ENCODE assay signal across 15 cellular contexts in genomic region chr6:139278190-139278589, GRCh38. TPM values are rescaled to one million over a fixed set of nuclear protein-coding genes. Genes with fewer than 3 reads are reported as not detected.
DNase-seq lines count a peak whose midpoint lies in the region; ATAC-seq and TF ChIP-seq lines count a peak whose summit lies in the region.
"Had no signal": no experiment of that assay in that cellular context is flagged by ENCODE, and none has a peak within 500 bp of the region (broad histone marks: within the 10 kb centered on the region; RNA-seq: fewer than 3 reads in every experiment).

No MANE protein-coding gene starts in this region.

- no peaks in the 10 kb centered on the region for H3K9me3 ChIP-seq in OCI-LY7 (ENCODE audit: low read length)
- H3K9me3 ChIP-seq in neuronal stem cell (replicated peaks in 1 of 2; ENCODE audit: control insufficient read depth in 2 of 2, insufficient read depth in 1 of 2, low read depth in 1 of 2, low read length in 2 of 2), result no peaks in the 10 kb centered on the region

- no TSS peak for BruUV-seq in OCI-LY7 (replicated peaks; lab: Mats Ljungman, UMichigan)

- H3K4ac ChIP-seq in neuronal stem cell (ENCODE audit: low read length), result no peak overlapping the region

- H4K20me1 ChIP-seq in OCI-LY7 (ENCODE audit: insufficient read depth, low read length), result no peaks in the 10 kb centered on the region

- no peak overlapping the region for H2BK120ac ChIP-seq in neuronal stem cell (ENCODE audit: low read depth, low read length)

- peaks cover 89% of the 10 kb centered on the region for H3K4me1 ChIP-seq in OCI-LY7 (ENCODE audit: insufficient read depth, low read length, poor library complexity, severe bottlenecking)
- H3K4me1 ChIP-seq in neuronal stem cell (ENCODE audit: control insufficient read depth in 2 of 2, insufficient read depth in 1 of 2, low read depth in 1 of 2, low read length in 2 of 2), result no peaks in the 10 kb centered on the region

- H3K27ac ChIP-seq in OCI-LY7 (ENCODE audit: low read depth, low read length, poor library complexity, severe bottlenecking) (peak overlapping the region; percentile 89), neuronal stem cell (replicated peaks; ENCODE audit: low read length) (no peak overlapping the region), coronary artery (peak overlapping the region in 1 of 2 donors; percentile 0)

- ATAC-seq in left cardiac atrium (peak; percentile 82 to 96), HG03432 (IDR thresholded peaks at IDR 0.05; ENCODE audit: unreplicated experiment) (no peak)
- ATAC-seq: esophagus mucosa had no signal

- H2BK12ac ChIP-seq in neuronal stem cell (ENCODE audit: low read length), result no peak overlapping the region

- no peaks in the 10 kb centered on the region for H3K27me3 ChIP-seq in neuronal stem cell (ENCODE audit: control insufficient read depth in 3 of 3, insufficient read depth in 3 of 3, low read depth in 1 of 3, low read length in 3 of 3)

- peak overlapping the region; percentile 96 for H3K4me2 ChIP-seq in OCI-LY7 (ENCODE audit: low read length)
- H3K4me2 ChIP-seq in neuronal stem cell (ENCODE audit: insufficient read depth, low read length, poor library complexity, severe bottlenecking), result no peak overlapping the region

- no peak overlapping the region for H3K23ac ChIP-seq in neuronal stem cell (ENCODE audit: low read depth, low read length, poor library complexity)

- peaks cover 71% of the 10 kb centered on the region for H3K79me2 ChIP-seq in OCI-LY7 (ENCODE audit: insufficient read depth, low read depth, low read length)

- no peak overlapping the region for H3K18ac ChIP-seq in neuronal stem cell (ENCODE audit: low read length)

- POLR2A ChIA-PET in OCI-LY7 (lab: Charles Lee), result interaction anchor here (0.5 to 3.9 kb wide), 13 partner anchors 9 to 148 kb away, joined by 3 to 32 read pairs (median 4); no protein-coding TSS in a partner anchor

- intact Hi-C loops in OCI-LY7 (cut with micrococcal nuclease; ENCODE audit: unreplicated experiment) (loop anchor here (2.0 to 5.0 kb wide), 2 partner anchors 87 to 291 kb away; partner anchors contain the start of gene REPS1), left cardiac atrium (cut with DNase I) (no loop called here)

- no peak overlapping the region for H2BK15ac ChIP-seq in neuronal stem cell (ENCODE audit: low read length)

- H4K8ac ChIP-seq in neuronal stem cell (ENCODE audit: low read depth, low read length), result no peak overlapping the region

- H3K9me2 ChIP-seq in OCI-LY7 (ENCODE audit: insufficient read depth, low read length), result no peaks in the 10 kb centered on the region

- H2AFZ ChIP-seq in OCI-LY7 (ENCODE audit: low read length) (no peak overlapping the region; the same call in 1 of the 2 replicates), neuronal stem cell (ENCODE audit: low read length) (no peak overlapping the region)

- no CpG with 5 or more reads among the region's 2 CpGs for WGBS in neuronal stem cell (ENCODE audit: extremely low coverage in 2 of 2, insufficient read length in 2 of 2, insufficient replicate concordance in 1 of 2), 2 donors

- DNase-seq in GM03348 (ENCODE audit: low spot score) (peak; percentile 9), OCI-LY7 (ENCODE audit: low spot score) (no peak), left cardiac atrium (peak; percentile 53), neuronal stem cell (ENCODE audit: low spot score) (no peak), coronary artery (ENCODE audit: low spot score) (no peak), NCI-H1105 (lab: John Stamatoyannopoulos, UW) (no peak), activated gamma-delta T cell treated with Interleukin-2 at 50 U/mL for 16 hours (no peak)
- DNase-seq: activated CD4-positive, alpha-beta T cell treated with anti-CD3 and anti-CD28 coated beads for 4 hours; activated naive CD4-positive, alpha-beta T cell treated with anti-CD3 and anti-CD28 coated beads, Interleukin-2, amount 10 ng/mL, durations not matched to agents 7 days and 5 days; NCI-H1092; NCI-H2171 treated with DMSO at 0.1 percent for 48 hours; T-helper 2 cell had no signal

- H2AK5ac ChIP-seq in neuronal stem cell (ENCODE audit: low read depth, low read length), result peak overlapping the region; percentile 68

- no peak overlapping the region for H2BK5ac ChIP-seq in neuronal stem cell (ENCODE audit: low read length)

- H3K4me3 ChIP-seq in OCI-LY7 (ENCODE audit: low read depth, low read length, poor library complexity, severe bottlenecking), result no peak overlapping the region
- H3K4me3 ChIP-seq in neuronal stem cell (ENCODE audit: low read length in 2 of 2), result no peak overlapping the region
- H3K4me3 ChIP-seq in coronary artery, result no peak overlapping the region

- no peak overlapping the region for H4K91ac ChIP-seq in neuronal stem cell (ENCODE audit: low read depth, low read length, poor library complexity)

- no peaks in the 10 kb centered on the region for H3K36me3 ChIP-seq in OCI-LY7 (ENCODE audit: insufficient read depth, low read length)
- H3K36me3 ChIP-seq in neuronal stem cell (replicated peaks in 1 of 2; ENCODE audit: control insufficient read depth in 2 of 2, insufficient read depth in 2 of 2, low read length in 2 of 2), result no peaks in the 10 kb centered on the region

- H3K14ac ChIP-seq in neuronal stem cell (ENCODE audit: low read length), result no peak overlapping the region

- H3K79me1 ChIP-seq in neuronal stem cell (ENCODE audit: low read depth, low read length), result no peaks in the 10 kb centered on the region

- TF ChIP-seq CTCF in OCI-LY7 (conservative IDR thresholded peaks at IDR 0.05; ENCODE audit: low read length), result no peak
- TF ChIP-seq CTCF in coronary artery (IDR thresholded peaks at IDR 0.05), result no peak

- CTCF ChIA-PET in OCI-LY7 (lab: Charles Lee; ENCODE audit: unreplicated experiment), result interaction anchor here (1.8 kb wide), 1 partner anchor 59 kb away, joined by 4 read pairs; no protein-coding TSS in a partner anchor

- H3K9ac ChIP-seq in neuronal stem cell (ENCODE audit: low read depth, low read length, poor library complexity), result no peak overlapping the region

RNA-seq across cellular contexts. Expression of gene TXLNB, which starts 13.6 kb away (rescaled TPM):
- 7.3 and 7.9 TPM in 2 replicates for total RNA-seq in OCI-LY7 (2014; rRNA removed; shearing (Covaris generic))
- 12.4 and 13.0 TPM in 2 replicates for total RNA-seq in OCI-LY7 (2022)
- 10 to 100 TPM; 52.4 to 60.4 TPM for total RNA-seq in left cardiac atrium
- polyA plus RNA-seq in neuronal stem cell (2013, experiment 1 of 2), result 0.26 TPM
- 0.30 TPM for polyA plus RNA-seq in neuronal stem cell (2013, experiment 2 of 2)
- total RNA-seq: osteocyte had no signal

Comparison
In these comparisons a context has a peak if more than half of its experiments do, and no peak if none do; other contexts are left out.
1. DNase-seq: peak in GM03348 (single experiment) and left cardiac atrium (single experiment); none in OCI-LY7 (single experiment), neuronal stem cell (single experiment), coronary artery (single experiment), NCI-H1105 (single experiment) and activated gamma-delta T cell treated with Interleukin-2 at 50 U/mL for 16 hours (single experiment).